Comparison of ENCODE assay signal across 11 cellular contexts in the genomic region with DNA sequence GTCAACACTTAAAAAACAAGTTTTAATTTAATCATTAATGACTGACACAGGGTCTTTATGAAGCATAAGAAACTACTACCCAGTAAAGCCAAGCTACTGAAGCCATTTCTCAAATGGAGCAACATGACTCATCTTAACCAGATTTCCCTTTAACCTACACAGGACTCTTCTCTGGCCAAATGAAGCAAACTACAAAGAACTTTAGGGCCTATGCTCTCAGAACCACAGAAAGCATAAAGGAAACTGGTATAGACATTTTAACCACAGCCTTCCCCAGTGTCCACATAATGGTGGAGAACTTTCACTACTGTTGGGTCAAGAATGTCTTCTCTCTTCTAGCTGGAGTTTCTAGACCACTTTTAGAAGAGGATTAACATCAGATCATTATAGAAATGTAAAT. TPM values are rescaled to one million over a fixed set of nuclear protein-coding genes. Genes with fewer than 3 reads are reported as not detected.
A peak's percentile ranks its signal among the peaks of the same experiment; 100 is the strongest.
DNase-seq lines count a peak whose midpoint lies in the region; ATAC-seq and TF ChIP-seq lines count a peak whose summit lies in the region.
"Had no signal": no experiment of that assay in that cellular context is flagged by ENCODE, and none has a peak within 500 bp of the region (broad histone marks: within the 10 kb centered on the region; RNA-seq: fewer than 3 reads in every experiment).

No MANE protein-coding gene starts in this region.

- no peak for TF ChIP-seq CTCF in body of pancreas (IDR thresholded peaks at IDR 0.05)
- no peak for TF ChIP-seq CTCF in sigmoid colon (IDR thresholded peaks at IDR 0.05)
- no peak for TF ChIP-seq CTCF in CD8-positive, alpha-beta T cell (IDR thresholded peaks at IDR 0.05)

- H3K27ac Mint-ChIP-seq in CD8-positive, alpha-beta T cell: no peak overlapping the region
- H3K27ac Mint-ChIP-seq: activated naive CD4-positive, alpha-beta T cell treated with anti-CD3 and anti-CD28 coated beads, Interleukin-2, amount 10 ng/mL, durations not matched to agents 7 days and 5 days had no signal

- intact Hi-C loops in body of pancreas (cut with DNase I) (loop anchor here (5.0 kb wide), 1 partner anchor 254 kb away; no protein-coding TSS in a partner anchor), sigmoid colon (cut with DNase I) (no loop called here)
- intact Hi-C loops in CD8-positive, alpha-beta T cell (cut with DNase I, micrococcal nuclease): no loop called here

- H3K27ac ChIP-seq in body of pancreas (peak overlapping the region in 1 of 4 donors; percentile 5), sigmoid colon (no peak overlapping the region)
- H3K27ac ChIP-seq in CD8-positive, alpha-beta T cell (ENCODE audit: low read depth, low read length): no peak overlapping the region

- no peaks in the 10 kb centered on the region for H3K9me3 Mint-ChIP-seq in CD8-positive, alpha-beta T cell
- H3K9me3 Mint-ChIP-seq: activated naive CD4-positive, alpha-beta T cell treated with anti-CD3 and anti-CD28 coated beads, Interleukin-2, amount 10 ng/mL, durations not matched to agents 7 days and 5 days had no signal

- CTCF ChIA-PET in CD8-positive, alpha-beta T cell (lab: Charles Lee): no interaction called here

- POLR2A ChIA-PET in CD8-positive, alpha-beta T cell (lab: Charles Lee): no interaction called here

- H3K36me3 ChIP-seq in body of pancreas (replicated peaks in 1 of 2; ENCODE audit: insufficient read depth in 1 of 2, low read depth in 2 of 2): peaks cover 0 to 6% of the 10 kb centered on the region in 2 donors
- H3K36me3 ChIP-seq in sigmoid colon: peaks cover 9 to 80% (median 16%) of the 10 kb centered on the region in 4 donors
- peaks cover 11% of the 10 kb centered on the region for H3K36me3 ChIP-seq in CD8-positive, alpha-beta T cell (ENCODE audit: insufficient read depth, low read length)

- H3K27me3 ChIP-seq in body of pancreas: no peaks in the 10 kb centered on the region
- no peaks in the 10 kb centered on the region for H3K27me3 ChIP-seq in sigmoid colon
- H3K27me3 ChIP-seq in CD8-positive, alpha-beta T cell (ENCODE audit: insufficient read depth, low read length): no peaks in the 10 kb centered on the region

- ATAC-seq in GM18520 (IDR thresholded peaks at IDR 0.05; ENCODE audit: unreplicated experiment): peak; percentile 51
- ATAC-seq in GM21825 (IDR thresholded peaks at IDR 0.05; ENCODE audit: unreplicated experiment): peak; percentile 67
- peak; percentile 65 for ATAC-seq in HG03521 (IDR thresholded peaks at IDR 0.05; ENCODE audit: unreplicated experiment)
- no peak for ATAC-seq in body of pancreas
- no peak for ATAC-seq in CD8-positive, alpha-beta T cell

- H3K9me3 ChIP-seq in body of pancreas (no peaks in the 10 kb centered on the region), sigmoid colon (no peaks in the 10 kb centered on the region)
- H3K9me3 ChIP-seq in CD8-positive, alpha-beta T cell (ENCODE audit: low read length): no peaks in the 10 kb centered on the region

- TF ChIP-seq EP300 in sigmoid colon (IDR thresholded peaks at IDR 0.05): no peak

- H3K4me3 Mint-ChIP-seq in CD8-positive, alpha-beta T cell: no peak overlapping the region
- H3K4me3 Mint-ChIP-seq: activated naive CD4-positive, alpha-beta T cell treated with anti-CD3 and anti-CD28 coated beads, Interleukin-2, amount 10 ng/mL, durations not matched to agents 7 days and 5 days had no signal

- H3K36me3 Mint-ChIP-seq in CD8-positive, alpha-beta T cell: peaks cover 65% of the 10 kb centered on the region

- no peaks in the 10 kb centered on the region for H3K27me3 Mint-ChIP-seq in CD8-positive, alpha-beta T cell (ENCODE audit: low read depth)
- H3K27me3 Mint-ChIP-seq: activated naive CD4-positive, alpha-beta T cell treated with anti-CD3 and anti-CD28 coated beads, Interleukin-2, amount 10 ng/mL, durations not matched to agents 7 days and 5 days had no signal

- TF ChIP-seq POLR2A in body of pancreas (IDR thresholded peaks at IDR 0.05) (no peak), sigmoid colon (IDR thresholded peaks at IDR 0.05) (no peak)

- no peak overlapping the region for H3K4me3 ChIP-seq in body of pancreas
- no peak overlapping the region for H3K4me3 ChIP-seq in sigmoid colon
- H3K4me3 ChIP-seq in CD8-positive, alpha-beta T cell (ENCODE audit: low read depth, low read length): no peak overlapping the region

- DNase-seq in iris pigment epithelial cell (ENCODE audit: low read depth): peak; percentile 80
- DNase-seq in body of pancreas: no peak
- no peak for DNase-seq in C1 segment of cervical spinal cord (lab: John Stamatoyannopoulos, UW)
- DNase-seq in sigmoid colon: no peak
- DNase-seq in CD8-positive, alpha-beta T cell: no peak
- DNase-seq: activated naive CD4-positive, alpha-beta T cell treated with anti-CD3 and anti-CD28 coated beads, Interleukin-2, amount 10 ng/mL, durations not matched to agents 7 days and 5 days; DMS79; NCI-H2227 treated with DMSO at 0.1 percent for 48 hours had no signal

- H3K4me1 ChIP-seq in body of pancreas (peaks cover 4% of the 10 kb centered on the region), sigmoid colon (peaks cover 0 to 8% (median 3%) of the 10 kb centered on the region in 4 donors)
- no peaks in the 10 kb centered on the region for H3K4me1 ChIP-seq in CD8-positive, alpha-beta T cell (ENCODE audit: insufficient read depth, low read length)

- peaks cover 6% of the 10 kb centered on the region for H3K4me1 Mint-ChIP-seq in CD8-positive, alpha-beta T cell (ENCODE audit: low read depth)

RNA-seq across cellular contexts. Expression of a gene that starts 34.6 kb away (rescaled TPM):
- total RNA-seq in body of pancreas (10 to 100 TPM; 25.9 to 60.3 TPM), sigmoid colon (10 to 100 TPM; 25.5 to 40.4 (median 28.1) TPM)
- 10 to 100 TPM in 1 of 3 donors, 1 to 10 TPM in 2; 6.0 to 13.9 (median 8.1) TPM for polyA plus RNA-seq in sigmoid colon
- total RNA-seq in CD8-positive, alpha-beta T cell: 10 to 100 TPM; 35.5 to 36.9 TPM

RNA-seq across cellular contexts. Expression of a gene that starts 42.2 kb away (rescaled TPM):
- total RNA-seq in body of pancreas (1 to 10 TPM in 1 of 2 donors, not detected in 1; 2.1 TPM), sigmoid colon (1 to 10 TPM in 2 of 4 donors, under 1 TPM in 2; 0.54 to 1.7 (median 1.1) TPM)
- 1 to 10 TPM; 1.2 to 2.1 (median 1.2) TPM for polyA plus RNA-seq in sigmoid colon
- total RNA-seq in CD8-positive, alpha-beta T cell: 1 to 10 TPM; 4.3 to 5.4 TPM

RNA-seq across cellular contexts. Expression of a gene that starts 42.6 kb away (rescaled TPM):
- total RNA-seq in body of pancreas (10 to 100 TPM in 1 of 2 donors, 1 to 10 TPM in 1; 7.8 to 31.6 TPM), sigmoid colon (10 to 100 TPM in 3 of 4 donors, 1 to 10 TPM in 1; 9.1 to 44.3 (median 13.4) TPM)
- polyA plus RNA-seq in sigmoid colon: 10 to 100 TPM; 18.9 to 35.4 (median 23.4) TPM
- total RNA-seq in CD8-positive, alpha-beta T cell: 10 to 100 TPM; 21.7 to 22.7 TPM

Comparison
In these comparisons a context has a peak if more than half of its experiments do, and no peak if none do; other contexts are left out.
1. ATAC-seq: peak in GM18520 (single experiment), GM21825 (single experiment) and HG03521 (single experiment); none in body of pancreas (single experiment) and CD8-positive, alpha-beta T cell (single experiment).